Comparison of ENCODE assay signal across 1 cellular context in genomic region chr5:139472410-139473030, GRCh38.
TF ChIP-seq lines count a peak whose summit lies in the region.

No MANE protein-coding gene starts in this region.

TF ChIP-seq in endothelial cell of umbilical vein, 7 proteins besides CTCF, POLR2A, EP300 and RAD21:
- no peak for TF ChIP-seq FOS (IDR thresholded peaks at IDR 0.05; ENCODE audit: borderline replicate concordance, insufficient read depth, low read length)
- no peak for TF ChIP-seq JUN (IDR thresholded peaks at IDR 0.05; ENCODE audit: borderline replicate concordance, insufficient read depth, insufficient read length, low read depth)
- TF ChIP-seq MYC (IDR thresholded peaks at IDR 0.05; ENCODE audit: low read depth, low read length): no peak
- TF ChIP-seq GATA2 (IDR thresholded peaks at IDR 0.05; ENCODE audit: insufficient read depth, insufficient read length, low read depth, low read length): no peak
- TF ChIP-seq EZH2 (IDR thresholded peaks at IDR 0.05; ENCODE audit: borderline replicate concordance, low read depth, low read length, severe bottlenecking): no peak
- no peak for TF ChIP-seq POLR2AphosphoS5 (IDR thresholded peaks at IDR 0.05; ENCODE audit: insufficient read depth, low read depth, low read length)
- TF ChIP-seq MAX (IDR thresholded peaks at IDR 0.05; ENCODE audit: insufficient read depth, insufficient read length): no peak
